In genomic region chr4:128574706-128575105, GRCh38 we compare ENCODE assay signal across 8 cellular contexts.
DNase-seq lines count a peak whose midpoint lies in the region; ATAC-seq and TF ChIP-seq lines count a peak whose summit lies in the region.

No MANE protein-coding gene starts in this region.

- in situ Hi-C loops in transverse colon (cut with MboI; ENCODE audit: low pct_ligation_motif_present in 1 of 4, low pct_unique_long_range_greater_than_20kb in 1 of 4, low sequenced_read_pairs in 3 of 4) = loop anchor here (10.0 to 25.0 kb wide), 6 partner anchors 112 to 513 kb away; partner anchors contain the start of genes JADE1 (in 2 of the 4), PGRMC2 (in 2 of the 4), C4orf33 (in 1 of the 4) and SCLT1 (in 1 of the 4)

- H3K27me3 ChIP-seq in neuronal stem cell (ENCODE audit: control insufficient read depth in 3 of 3, insufficient read depth in 3 of 3, low read depth in 1 of 3, low read length in 3 of 3) (no peaks in the 10 kb centered on the region), transverse colon (no peaks in the 10 kb centered on the region)

- no peak overlapping the region for H3K18ac ChIP-seq in neuronal stem cell (ENCODE audit: low read length)

- no peak overlapping the region for H4K91ac ChIP-seq in neuronal stem cell (ENCODE audit: low read depth, low read length, poor library complexity)

- H3K4ac ChIP-seq in neuronal stem cell (ENCODE audit: low read length) = no peak overlapping the region

- H2BK12ac ChIP-seq in neuronal stem cell (ENCODE audit: low read length) = no peak overlapping the region

- WGBS in neuronal stem cell (ENCODE audit: extremely low coverage in 2 of 2, insufficient read length in 2 of 2, insufficient replicate concordance in 1 of 2), 2 donors = no CpG with 5 or more reads among the region's 3 CpGs
- WGBS in transverse colon (ENCODE audit: low coverage in 1 of 2), 2 donors = 37 to 42% methylated on average over 2 to 3 of the region's 3 CpGs

- H3K36me3 ChIP-seq in neuronal stem cell (replicated peaks in 1 of 2; ENCODE audit: control insufficient read depth in 2 of 2, insufficient read depth in 2 of 2, low read length in 2 of 2) (no peaks in the 10 kb centered on the region), transverse colon (no peaks in the 10 kb centered on the region)

- no peak overlapping the region for H2AK5ac ChIP-seq in neuronal stem cell (ENCODE audit: low read depth, low read length)

- peak; percentile 58 for TF ChIP-seq CTCF in AG09309 (IDR thresholded peaks at IDR 0.05; ENCODE audit: control insufficient read depth, insufficient read depth, low read depth, low read length, missing control alignments)
- peak; percentile 75 for TF ChIP-seq CTCF in fibroblast of mammary gland (conservative IDR thresholded peaks at IDR 0.05; ENCODE audit: control insufficient read depth, insufficient read depth, low read depth, low read length)
- peak; percentile 57 to 65 (median 64) for TF ChIP-seq CTCF in transverse colon (IDR thresholded peaks at IDR 0.05)

- H3K79me1 ChIP-seq in neuronal stem cell (ENCODE audit: low read depth, low read length) = no peaks in the 10 kb centered on the region

- no peak for TF ChIP-seq POLR2A in transverse colon (IDR thresholded peaks at IDR 0.05)

- H2AFZ ChIP-seq in neuronal stem cell (ENCODE audit: low read length) = no peak overlapping the region

- no peak overlapping the region for H2BK5ac ChIP-seq in neuronal stem cell (ENCODE audit: low read length)

- H3K4me3 ChIP-seq in AG09309 (ENCODE audit: control insufficient read depth, low read depth, low read length) = no peak overlapping the region
- no peak overlapping the region for H3K4me3 ChIP-seq in fibroblast of mammary gland (ENCODE audit: control insufficient read depth, low read depth, low read length)
- H3K4me3 ChIP-seq in neuronal stem cell (ENCODE audit: low read length in 2 of 2) = no peak overlapping the region
- no peak overlapping the region for H3K4me3 ChIP-seq in transverse colon

- H3K14ac ChIP-seq in neuronal stem cell (ENCODE audit: low read length) = no peak overlapping the region

- no peak for TF ChIP-seq EP300 in transverse colon (IDR thresholded peaks at IDR 0.05; ENCODE audit: low read depth)

- H3K27ac ChIP-seq in neuronal stem cell (replicated peaks; ENCODE audit: low read length) (no peak overlapping the region), transverse colon (no peak overlapping the region)

- ATAC-seq in GM18508 (IDR thresholded peaks at IDR 0.05; ENCODE audit: insufficient read depth, unreplicated experiment) (peak; percentile 64), HG02938 (IDR thresholded peaks at IDR 0.05; ENCODE audit: unreplicated experiment) (peak; percentile 91)

- peaks cover 2 to 9% of the 10 kb centered on the region in 2 donors for H3K4me1 ChIP-seq in neuronal stem cell (ENCODE audit: control insufficient read depth in 2 of 2, insufficient read depth in 1 of 2, low read depth in 1 of 2, low read length in 2 of 2)
- peaks cover 0 to 29% (median 10%) of the 10 kb centered on the region in 4 donors for H3K4me1 ChIP-seq in transverse colon

- H3K9me3 ChIP-seq in neuronal stem cell (replicated peaks in 1 of 2; ENCODE audit: control insufficient read depth in 2 of 2, insufficient read depth in 1 of 2, low read depth in 1 of 2, low read length in 2 of 2) (no peaks in the 10 kb centered on the region), transverse colon (no peaks in the 10 kb centered on the region)

- H3K4me2 ChIP-seq in neuronal stem cell (ENCODE audit: insufficient read depth, low read length, poor library complexity, severe bottlenecking) = no peak overlapping the region

- intact Hi-C loops in transverse colon (cut with DNase I; ENCODE audit: low total_unique reads) = loop anchor here (5.0 kb wide), 1 partner anchor 288 kb away; no protein-coding TSS in a partner anchor

- DNase-seq in AG09309 (ENCODE audit: low read depth) (no peak), NCI-H526 treated with DMSO at 0.1 percent for 48 hours (lab: John Stamatoyannopoulos, UW) (peak; percentile 18), fibroblast of mammary gland (ENCODE audit: low read depth) (peak; percentile 80), neuronal stem cell (ENCODE audit: low spot score) (peak; percentile 48), transverse colon (peak; percentile 84)
- peak; percentile 84 for DNase-seq in activated CD8-positive, alpha-beta memory T cell treated with anti-CD3 and anti-CD28 coated beads, Interleukin-2, amount 50 U/mL, for 48 hours

- no peak overlapping the region for H3K9ac ChIP-seq in neuronal stem cell (ENCODE audit: low read depth, low read length, poor library complexity)

- H4K8ac ChIP-seq in neuronal stem cell (ENCODE audit: low read depth, low read length) = no peak overlapping the region

- H3K23ac ChIP-seq in neuronal stem cell (ENCODE audit: low read depth, low read length, poor library complexity) = no peak overlapping the region

- H2BK120ac ChIP-seq in neuronal stem cell (ENCODE audit: low read depth, low read length) = no peak overlapping the region

- H2BK15ac ChIP-seq in neuronal stem cell (ENCODE audit: low read length) = no peak overlapping the region
